15 cellular contexts compared by ENCODE assay signal in genomic region chr1:156598731-156599432, GRCh38. TPM values are rescaled to one million over a fixed set of nuclear protein-coding genes. Genes with fewer than 3 reads are reported as not detected.
DNase-seq lines count a peak whose midpoint lies in the region; ATAC-seq, FAIRE-seq and TF ChIP-seq lines count a peak whose summit lies in the region.
"Had no signal": no experiment of that assay in that cellular context is flagged by ENCODE, and none has a peak within 500 bp of the region (broad histone marks: within the 10 kb centered on the region; RNA-seq: fewer than 3 reads in every experiment).

No MANE protein-coding gene starts in this region.

- H3K9me3 ChIP-seq in BLaER1 (no peaks in the 10 kb centered on the region), K562 (replicated peaks; ENCODE audit: control insufficient read depth, insufficient read depth, low read depth, low read length) (no peaks in the 10 kb centered on the region)
- H3K9me3 ChIP-seq in CD8-positive, alpha-beta T cell (ENCODE audit: low read length), result no peaks in the 10 kb centered on the region
- H3K9me3 ChIP-seq: neutrophil had no signal

- no peak for ATAC-seq in CD8-positive, alpha-beta T cell
- ATAC-seq in K562 (no peak), GM18907 (IDR thresholded peaks at IDR 0.05; ENCODE audit: unreplicated experiment) (no peak)

- no peaks in the 10 kb centered on the region for H3K27me3 ChIP-seq in BLaER1
- H3K27me3 ChIP-seq in CD8-positive, alpha-beta T cell (ENCODE audit: insufficient read depth, low read length), result no peaks in the 10 kb centered on the region
- H3K27me3 ChIP-seq in K562 (ENCODE audit: control insufficient read depth in 2 of 2, insufficient read depth in 2 of 2, low read length in 2 of 2), result no peaks in the 10 kb centered on the region
- H3K27me3 ChIP-seq: neutrophil had no signal

- no peak for DNase-seq in CD8-positive, alpha-beta T cell
- DNase-seq in K562 (ENCODE audit: extremely low read depth in 1 of 4, low spot score in 3 of 4), result no peak
- no peak for DNase-seq in OCI-M1 (lab: John Stamatoyannopoulos, UW)
- no peak for DNase-seq in frontal cortex (ENCODE audit: low spot score in 2 of 2)
- DNase-seq: activated CD8-positive, alpha-beta memory T cell treated with anti-CD3 and anti-CD28 coated beads for 24 hours; kidney had no signal

- H3K9ac ChIP-seq in BLaER1 (no peak overlapping the region), K562 (ENCODE audit: insufficient read depth in 1 of 2, low read depth in 2 of 2, low read length in 2 of 2) (no peak overlapping the region; a peak in 1 of 4 replicates)

- no peak overlapping the region for H3K4me3 Mint-ChIP-seq in CD8-positive, alpha-beta T cell

- H3K9me3 Mint-ChIP-seq in CD8-positive, alpha-beta T cell, result no peaks in the 10 kb centered on the region

- intact Hi-C loops in CD8-positive, alpha-beta T cell (cut with DNase I, micrococcal nuclease), result no loop called here
- intact Hi-C loops in K562 (cut with micrococcal nuclease), result no loop called here

- TF ChIP-seq EP300 in K562 (IDR thresholded peaks at IDR 0.05; ENCODE audit: low read length), result no peak

- TF ChIP-seq CTCF in CD8-positive, alpha-beta T cell (IDR thresholded peaks at IDR 0.05), result no peak
- TF ChIP-seq CTCF in K562 (IDR thresholded peaks at IDR 0.05 in 2 of 3, conservative IDR thresholded peaks at IDR 0.05 in 1 of 3; ENCODE audit: insufficient read depth in 2 of 3, low read depth in 1 of 3, low read length in 3 of 3), result no peak

- H3K79me2 ChIP-seq in K562 (ENCODE audit: control insufficient read depth, insufficient read depth, low read length), result peaks cover 46% of the 10 kb centered on the region

- H3K4me1 ChIP-seq in BLaER1 (peaks cover 39% of the 10 kb centered on the region), K562 (replicated peaks in 1 of 2; ENCODE audit: control insufficient read depth in 2 of 2, insufficient read depth in 2 of 2, low read length in 2 of 2) (peaks cover 12% of the 10 kb centered on the region in 2 experiments; a peak in 4 of 5 replicates)
- H3K4me1 ChIP-seq in CD8-positive, alpha-beta T cell (ENCODE audit: insufficient read depth, low read length), result peaks cover 24% of the 10 kb centered on the region

- H3K27ac Mint-ChIP-seq in CD8-positive, alpha-beta T cell, result peak overlapping the region; percentile 13

- no peak overlapping the region for H2AFZ ChIP-seq in K562 (ENCODE audit: low read depth, low read length)

- CTCF ChIA-PET in CD8-positive, alpha-beta T cell (lab: Charles Lee), result interaction anchor here (1.3 to 4.7 kb wide), 3 partner anchors 9 to 98 kb away, joined by 3 to 29 read pairs (median 3); no protein-coding TSS in a partner anchor
- CTCF ChIA-PET in K562 (lab: Yijun Ruan, JAX; ENCODE audit: low intra/inter-chr PET ratio), result no interaction called here

- 0 out of 2 replicates have a peak overlapping the region, but pooled peaks have one; percentile 92 for H3K4me2 ChIP-seq in BLaER1
- H3K4me2 ChIP-seq in K562 (ENCODE audit: insufficient read depth, low read length), result no peak overlapping the region

- no peak overlapping the region for H3K4me3 ChIP-seq in BLaER1
- H3K4me3 ChIP-seq in CD8-positive, alpha-beta T cell (ENCODE audit: low read depth, low read length), result no peak overlapping the region
- no peak overlapping the region for H3K4me3 ChIP-seq in K562
- H3K4me3 ChIP-seq: SK-N-MC had no signal

- BruUV-seq in K562 (replicated peaks; lab: Mats Ljungman, UMichigan), result no TSS peak

- H3K27ac ChIP-seq in BLaER1, result no peak overlapping the region; the same call in 1 of the 2 replicates
- no peak overlapping the region for H3K27ac ChIP-seq in CD8-positive, alpha-beta T cell (ENCODE audit: low read depth, low read length)
- H3K27ac ChIP-seq in K562 (ENCODE audit: extremely low read depth, low read depth, low read length), result no peak overlapping the region
- H3K27ac ChIP-seq: neutrophil, SK-N-MC had no signal

- 86% methylated on average over 4 of the region's 4 CpGs for WGBS in K562 (ENCODE audit: insufficient coverage, low coverage, missing lambda C conversion rate)

- FAIRE-seq in K562 (lab: Jason Lieb, UNC), result no peak
- no peak for FAIRE-seq in frontal cortex (lab: Jason Lieb, UNC)
- FAIRE-seq: kidney, TTC549 had no signal

- no peak for TF ChIP-seq POLR2A in K562 (conservative IDR thresholded peaks at IDR 0.05)

- H3K9me1 ChIP-seq in K562 (ENCODE audit: control insufficient read depth, insufficient read depth, low read length), result no peaks in the 10 kb centered on the region

- H3K36me3 ChIP-seq in BLaER1, result peaks cover 54% of the 10 kb centered on the region
- peaks cover 33% of the 10 kb centered on the region for H3K36me3 ChIP-seq in CD8-positive, alpha-beta T cell (ENCODE audit: insufficient read depth, low read length)
- H3K36me3 ChIP-seq in K562 (ENCODE audit: control insufficient read depth, insufficient read depth, low read length), result peaks cover 60% of the 10 kb centered on the region
- H3K36me3 ChIP-seq: neutrophil had no signal

- no peaks in the 10 kb centered on the region for H3K27me3 Mint-ChIP-seq in CD8-positive, alpha-beta T cell (ENCODE audit: low read depth)

- POLR2A ChIA-PET in CD8-positive, alpha-beta T cell (lab: Charles Lee), result no interaction called here
- POLR2A ChIA-PET in K562 (lab: Yijun Ruan, JAX), result interaction anchor here (1.0 to 3.2 kb wide), 4 partner anchors 8 to 67 kb away, joined by 3 to 16 read pairs (median 4); partner anchors contain the start of gene NAXE

- peaks cover 36% of the 10 kb centered on the region for H3K4me1 Mint-ChIP-seq in CD8-positive, alpha-beta T cell (ENCODE audit: low read depth)

- in situ Hi-C loops in K562 (cut with MboI), result no loop called here

- peaks cover 58% of the 10 kb centered on the region for H3K36me3 Mint-ChIP-seq in CD8-positive, alpha-beta T cell

- TF ChIP-seq RAD21 in K562 (CRISPR knock-in tag; conservative IDR thresholded peaks at IDR 0.05 in 1 of 2, IDR thresholded peaks at IDR 0.05 in 1 of 2), result no peak

- peaks cover 11% of the 10 kb centered on the region; the same call in 1 of the 2 replicates for H4K20me1 ChIP-seq in BLaER1
- H4K20me1 ChIP-seq in K562 (replicated peaks; ENCODE audit: control insufficient read depth, insufficient read depth, low read length), result no peaks in the 10 kb centered on the region

RNA-seq across cellular contexts. Expression of gene GPATCH4, which starts 2.4 kb away (rescaled TPM):
- 10 to 100 TPM; 46.4 to 46.7 TPM for total RNA-seq in CD8-positive, alpha-beta T cell
- 75.8 and 111 TPM in 2 replicates for total RNA-seq in K562 (2011; cell fraction: chromatin; rRNA removed; ENCODE audit: low replicate concordance)
- 69.5 and 70.0 TPM in 2 replicates for total RNA-seq in K562 (2011; cell fraction: nucleolus; rRNA removed)
- 69.2 and 102 TPM in 2 replicates for total RNA-seq in K562 (2011; cell fraction: nucleoplasm; rRNA removed)
- total RNA-seq in K562 (2014; rRNA removed) (43.7 and 47.5 TPM in 2 replicates), K562 (2014; rRNA removed; fragmentation: Illumina TruSeq; extraction: Trizol) (73.1 and 76.5 TPM in 2 replicates), K562 (2015; rRNA removed; fragmentation: Illumina TruSeq; extraction: Trizol) (75.8 and 79.5 TPM in 2 replicates), K562 (2021) (45.8 and 51.4 TPM in 2 replicates), frontal cortex (5.7 TPM)
- polyA plus RNA-seq in K562 (2011; rRNA removed) (51.5 and 57.9 TPM in 2 replicates), K562 (2014; fragmentation: Illumina TruSeq; extraction: Trizol) (94.7 and 105 TPM in 2 replicates), K562 (2014; fragmentation: Nextera tagmentation; extraction: Ambion mirVana) (10 to 100 TPM; 82.1 to 90.8 TPM), K562 (2014; rRNA removed) (53.9 and 59.3 TPM in 2 replicates)
- polyA plus RNA-seq in K562 (2011; cell fraction: cytosol; rRNA removed), result 29.4 and 32.0 TPM in 2 replicates
- 51.1 and 51.7 TPM in 2 replicates for polyA plus RNA-seq in K562 (2011; cell fraction: nucleus; rRNA removed)
- 27.1 and 86.2 TPM in 2 replicates for polyA plus RNA-seq in K562 (2012)
- polyA minus RNA-seq in K562 (2011; rRNA and poly(A)+ RNA removed), result 72.9 and 74.3 TPM in 2 replicates
- 17.4 and 29.2 TPM in 2 replicates for polyA minus RNA-seq in K562 (2011; cell fraction: cytosol; rRNA and poly(A)+ RNA removed)
- 49.8 and 60.9 TPM in 2 replicates for polyA minus RNA-seq in K562 (2011; cell fraction: nucleus; rRNA and poly(A)+ RNA removed)

RNA-seq across cellular contexts. Expression of gene NAXE, which starts 7.3 kb away (rescaled TPM):
- 10 to 100 TPM; 18.4 TPM for total RNA-seq in CD8-positive, alpha-beta T cell
- 43.8 and 126 TPM in 2 replicates for total RNA-seq in K562 (2011; cell fraction: chromatin; rRNA removed; ENCODE audit: low replicate concordance)
- 112 and 139 TPM in 2 replicates for total RNA-seq in K562 (2011; cell fraction: nucleolus; rRNA removed)
- 102 TPM in 2 replicates for total RNA-seq in K562 (2011; cell fraction: nucleoplasm; rRNA removed)
- 122 and 150 TPM in 2 replicates for total RNA-seq in K562 (2014; rRNA removed)
- 76.6 and 99.9 TPM in 2 replicates for total RNA-seq in K562 (2014; rRNA removed; fragmentation: Illumina TruSeq; extraction: Trizol)
- total RNA-seq in K562 (2015; rRNA removed; fragmentation: Illumina TruSeq; extraction: Trizol), result 90.0 and 93.1 TPM in 2 replicates
- 112 and 113 TPM in 2 replicates for total RNA-seq in K562 (2021)
- polyA plus RNA-seq in K562 (2011; rRNA removed), result 38.4 and 66.9 TPM in 2 replicates
- 81.6 and 136 TPM in 2 replicates for polyA plus RNA-seq in K562 (2011; cell fraction: cytosol; rRNA removed)
- polyA plus RNA-seq in K562 (2011; cell fraction: nucleus; rRNA removed), result 82.3 and 92.2 TPM in 2 replicates
- 106 and 111 TPM in 2 replicates for polyA plus RNA-seq in K562 (2012)
- 136 and 137 TPM in 2 replicates for polyA plus RNA-seq in K562 (2014; fragmentation: Illumina TruSeq; extraction: Trizol)
- 10 to 100 TPM; 27.3 to 38.2 TPM for polyA plus RNA-seq in K562 (2014; fragmentation: Nextera tagmentation; extraction: Ambion mirVana)
- 77.2 and 85.8 TPM in 2 replicates for polyA plus RNA-seq in K562 (2014; rRNA removed)
- polyA minus RNA-seq in K562 (2011; rRNA and poly(A)+ RNA removed), result 31.2 and 45.6 TPM in 2 replicates
- polyA minus RNA-seq in K562 (2011; cell fraction: cytosol; rRNA and poly(A)+ RNA removed), result 23.6 and 34.6 TPM in 2 replicates
- polyA minus RNA-seq in K562 (2011; cell fraction: nucleus; rRNA and poly(A)+ RNA removed), result 40.1 and 65.3 TPM in 2 replicates
- 34.6 TPM for total RNA-seq in frontal cortex

RNA-seq across cellular contexts. Expression of gene TTC24, which starts 19.4 kb away (rescaled TPM):
- 10 to 100 TPM; 21.3 to 21.5 TPM for total RNA-seq in CD8-positive, alpha-beta T cell
- total RNA-seq in K562 (2011; cell fraction: chromatin; rRNA removed; ENCODE audit: low replicate concordance), result not detected in 2 replicates
- total RNA-seq in K562 (2011; cell fraction: nucleolus; rRNA removed), result not detected in 2 replicates
- not detected in 2 replicates for total RNA-seq in K562 (2011; cell fraction: nucleoplasm; rRNA removed)
- total RNA-seq in K562 (2014; rRNA removed), result not detected in 2 replicates
- total RNA-seq in K562 (2014; rRNA removed; fragmentation: Illumina TruSeq; extraction: Trizol), result not detected in 2 replicates
- not detected in 2 replicates for total RNA-seq in K562 (2015; rRNA removed; fragmentation: Illumina TruSeq; extraction: Trizol)
- not detected in 2 replicates for total RNA-seq in K562 (2021)
- not detected in 2 replicates for polyA plus RNA-seq in K562 (2011; rRNA removed)
- not detected in 2 replicates for polyA plus RNA-seq in K562 (2011; cell fraction: cytosol; rRNA removed)
- polyA plus RNA-seq in K562 (2011; cell fraction: nucleus; rRNA removed), result not detected in 2 replicates
- not detected in 2 replicates for polyA plus RNA-seq in K562 (2012)
- not detected in 2 replicates for polyA plus RNA-seq in K562 (2014; fragmentation: Illumina TruSeq; extraction: Trizol)
- polyA plus RNA-seq in K562 (2014; fragmentation: Nextera tagmentation; extraction: Ambion mirVana), result not detected
- not detected in 2 replicates for polyA plus RNA-seq in K562 (2014; rRNA removed)
- not detected in 2 replicates for polyA minus RNA-seq in K562 (2011; rRNA and poly(A)+ RNA removed)
- not detected in 2 replicates for polyA minus RNA-seq in K562 (2011; cell fraction: cytosol; rRNA and poly(A)+ RNA removed)
- polyA minus RNA-seq in K562 (2011; cell fraction: nucleus; rRNA and poly(A)+ RNA removed), result not detected in 2 replicates
- total RNA-seq in frontal cortex, result not detected
- total RNA-seq: dermis microvascular lymphatic vessel endothelial cell, fibroblast of lung, temporal lobe had no signal
- polyA plus RNA-seq: BJ, fibroblast of lung had no signal

RNA-seq across cellular contexts. Expression of gene HAPLN2, which starts 20.3 kb away (rescaled TPM):
- under 1 TPM; 0.24 to 0.39 TPM for total RNA-seq in CD8-positive, alpha-beta T cell
- 1.4 TPM in 1 of 2 replicates, not detected in the other for total RNA-seq in K562 (2011; cell fraction: chromatin; rRNA removed; ENCODE audit: low replicate concordance)
- 3.0 TPM in 2 replicates for total RNA-seq in K562 (2011; cell fraction: nucleolus; rRNA removed)
- total RNA-seq in K562 (2011; cell fraction: nucleoplasm; rRNA removed), result 0.53 and 0.88 TPM in 2 replicates
- total RNA-seq in K562 (2014; rRNA removed) (3.1 and 3.8 TPM in 2 replicates), K562 (2014; rRNA removed; fragmentation: Illumina TruSeq; extraction: Trizol) (not detected in 2 replicates), K562 (2015; rRNA removed; fragmentation: Illumina TruSeq; extraction: Trizol) (0.14 and 0.19 TPM in 2 replicates), K562 (2021) (3.6 and 5.2 TPM in 2 replicates), frontal cortex (0.41 TPM)
- polyA plus RNA-seq in K562 (2011; rRNA removed) (0.39 and 0.76 TPM in 2 replicates), K562 (2014; fragmentation: Illumina TruSeq; extraction: Trizol) (0.17 TPM in 1 of 2 replicates, not detected in the other), K562 (2014; fragmentation: Nextera tagmentation; extraction: Ambion mirVana) (not detected), K562 (2014; rRNA removed) (4.4 and 4.5 TPM in 2 replicates)
- polyA plus RNA-seq in K562 (2011; cell fraction: cytosol; rRNA removed), result 1.3 and 4.1 TPM in 2 replicates
- polyA plus RNA-seq in K562 (2011; cell fraction: nucleus; rRNA removed), result 6.5 and 10.9 TPM in 2 replicates
- 0.95 and 3.3 TPM in 2 replicates for polyA plus RNA-seq in K562 (2012)
- 0.35 TPM in 1 of 2 replicates, not detected in the other for polyA minus RNA-seq in K562 (2011; rRNA and poly(A)+ RNA removed)
- polyA minus RNA-seq in K562 (2011; cell fraction: cytosol; rRNA and poly(A)+ RNA removed), result not detected in 2 replicates
- 3.1 and 3.8 TPM in 2 replicates for polyA minus RNA-seq in K562 (2011; cell fraction: nucleus; rRNA and poly(A)+ RNA removed)
- total RNA-seq: dermis microvascular lymphatic vessel endothelial cell, fibroblast of lung had no signal
- polyA plus RNA-seq: BJ, fibroblast of lung had no signal

RNA-seq across cellular contexts. Expression of gene IQGAP3, which starts 26.5 kb away (rescaled TPM):
- under 1 TPM in 1 of 2 experiments, not detected in 1; 0.05 TPM for total RNA-seq in CD8-positive, alpha-beta T cell
- total RNA-seq in K562 (2011; cell fraction: chromatin; rRNA removed; ENCODE audit: low replicate concordance), result 82.6 and 114 TPM in 2 replicates
- 58.8 and 62.5 TPM in 2 replicates for total RNA-seq in K562 (2011; cell fraction: nucleolus; rRNA removed)
- 60.2 and 63.7 TPM in 2 replicates for total RNA-seq in K562 (2011; cell fraction: nucleoplasm; rRNA removed)
- total RNA-seq in K562 (2014; rRNA removed), result 10.5 and 14.4 TPM in 2 replicates
- total RNA-seq in K562 (2014; rRNA removed; fragmentation: Illumina TruSeq; extraction: Trizol), result 6.4 and 8.4 TPM in 2 replicates
- total RNA-seq in K562 (2015; rRNA removed; fragmentation: Illumina TruSeq; extraction: Trizol), result 9.2 and 10.8 TPM in 2 replicates
- total RNA-seq in K562 (2021), result 14.1 and 16.6 TPM in 2 replicates
- 14.1 and 32.1 TPM in 2 replicates for polyA plus RNA-seq in K562 (2011; rRNA removed)
- 9.2 and 12.7 TPM in 2 replicates for polyA plus RNA-seq in K562 (2011; cell fraction: cytosol; rRNA removed)
- polyA plus RNA-seq in K562 (2011; cell fraction: nucleus; rRNA removed), result 162 and 212 TPM in 2 replicates
- 12.9 and 29.3 TPM in 2 replicates for polyA plus RNA-seq in K562 (2012)
- polyA plus RNA-seq in K562 (2014; fragmentation: Illumina TruSeq; extraction: Trizol), result 11.0 and 11.9 TPM in 2 replicates
- 1 to 10 TPM; 1.4 TPM for polyA plus RNA-seq in K562 (2014; fragmentation: Nextera tagmentation; extraction: Ambion mirVana)
- polyA plus RNA-seq in K562 (2014; rRNA removed), result 10.5 and 16.5 TPM in 2 replicates
- polyA minus RNA-seq in K562 (2011; rRNA and poly(A)+ RNA removed), result 16.0 and 26.5 TPM in 2 replicates
- polyA minus RNA-seq in K562 (2011; cell fraction: cytosol; rRNA and poly(A)+ RNA removed), result 7.9 and 16.4 TPM in 2 replicates
- polyA minus RNA-seq in K562 (2011; cell fraction: nucleus; rRNA and poly(A)+ RNA removed), result 23.0 and 48.5 TPM in 2 replicates
- 1.2 TPM for total RNA-seq in frontal cortex

Comparison
In these comparisons a context has a peak if more than half of its experiments do, and no peak if none do; other contexts are left out.
1. RNA of gene TTC24, which starts 19.4 kb away (total RNA-seq): 21.3 to 21.5 TPM in CD8-positive, alpha-beta T cell; not detected in K562 and not detected in frontal cortex (single experiment); every median in the first group is over 10 times any median in the second.